In the genomic region with DNA sequence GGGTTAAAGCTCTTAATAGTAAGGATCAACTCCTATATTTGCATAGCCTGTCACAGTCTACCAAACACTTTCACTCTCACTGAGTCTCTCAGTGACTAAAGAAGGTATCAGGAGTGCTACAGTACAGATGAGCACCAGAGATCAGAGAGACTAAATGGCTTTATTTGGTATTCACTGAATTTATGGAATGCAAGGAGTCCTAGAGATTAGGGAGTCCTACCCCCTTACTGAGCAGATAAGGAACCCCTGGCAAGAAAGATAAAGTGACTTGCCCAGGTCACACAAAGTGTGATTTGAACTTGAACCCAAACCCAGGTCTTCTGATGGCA, we compare ENCODE assay signal across 15 cellular contexts.
DNase-seq lines count a peak whose midpoint lies in the region; ATAC-seq and TF ChIP-seq lines count a peak whose summit lies in the region.
"Had no signal": no experiment of that assay in that cellular context is flagged by ENCODE, and none has a peak within 500 bp of the region (broad histone marks: within the 10 kb centered on the region; RNA-seq: fewer than 3 reads in every experiment).

No MANE protein-coding gene starts in this region.

- peaks cover 32% of the 10 kb centered on the region for H3K79me2 ChIP-seq in OCI-LY1 (ENCODE audit: insufficient read depth, low read length)

- H3K27me3 ChIP-seq in OCI-LY1 (ENCODE audit: insufficient read depth, low read length) (no peaks in the 10 kb centered on the region), aorta (ENCODE audit: control insufficient read depth in 1 of 2, insufficient read depth in 2 of 2, low read length in 1 of 2) (no peaks in the 10 kb centered on the region)
- H3K27me3 ChIP-seq: upper lobe of left lung had no signal

- H3K4me2 ChIP-seq in OCI-LY1 (ENCODE audit: low read length), result peak overlapping the region; percentile 70

- H3K27ac ChIP-seq in OCI-LY1 (ENCODE audit: low read depth, low read length, poor library complexity, severe bottlenecking), result peak overlapping the region; percentile 92
- no peak overlapping the region for H3K27ac ChIP-seq in aorta (ENCODE audit: low read depth in 1 of 2, low read length in 2 of 2)
- H3K27ac ChIP-seq: upper lobe of left lung had no signal

- intact Hi-C loops in aorta (cut with DNase I), result no loop called here

- H3F3A ChIP-seq in OCI-LY1 (ENCODE audit: insufficient read depth, low read length), result no peaks in the 10 kb centered on the region

- no peaks in the 10 kb centered on the region for H3K27me3 Mint-ChIP-seq in activated naive CD4-positive, alpha-beta T cell treated with anti-CD3 and anti-CD28 coated beads, Interleukin-2, amount 10 ng/mL, durations not matched to agents 7 days and 5 days

- H3K9me3 ChIP-seq in OCI-LY1 (ENCODE audit: low read length) (no peaks in the 10 kb centered on the region), aorta (ENCODE audit: control insufficient read depth, low read length) (no peaks in the 10 kb centered on the region)
- H3K9me3 ChIP-seq: upper lobe of left lung had no signal

- no peaks in the 10 kb centered on the region for H3K36me3 Mint-ChIP-seq in activated naive CD4-positive, alpha-beta T cell treated with anti-CD3 and anti-CD28 coated beads, Interleukin-2, amount 10 ng/mL, durations not matched to agents 7 days and 5 days
- H3K36me3 Mint-ChIP-seq: CD4-positive, CD25-positive, alpha-beta regulatory T cell; natural killer cell had no signal

- H3K4me1 Mint-ChIP-seq in activated naive CD4-positive, alpha-beta T cell treated with anti-CD3 and anti-CD28 coated beads, Interleukin-2, amount 10 ng/mL, durations not matched to agents 7 days and 5 days, result no peaks in the 10 kb centered on the region
- H3K4me1 Mint-ChIP-seq: CD4-positive, CD25-positive, alpha-beta regulatory T cell; natural killer cell had no signal

- H3K4me3 ChIP-seq in OCI-LY1 (ENCODE audit: low read depth, low read length, poor library complexity, severe bottlenecking), result peak overlapping the region; percentile 65
- H3K4me3 ChIP-seq in aorta (ENCODE audit: low read length in 2 of 2), result no peak overlapping the region
- H3K4me3 ChIP-seq: upper lobe of left lung had no signal

- peak overlapping the region; percentile 84 for H3K9ac ChIP-seq in OCI-LY1 (ENCODE audit: low read length)

- H4K20me1 ChIP-seq in OCI-LY1 (ENCODE audit: insufficient read depth, low read length), result no peaks in the 10 kb centered on the region

- CTCF ChIA-PET in activated naive CD4-positive, alpha-beta T cell treated with anti-CD3 and anti-CD28 coated beads, Interleukin-2, amount 10 ng/mL, durations not matched to agents 7 days and 5 days (lab: Charles Lee), result no interaction called here

- ATAC-seq in GM18502 (IDR thresholded peaks at IDR 0.05; ENCODE audit: poor library complexity, unreplicated experiment) (peak; percentile 94), HG03045 (IDR thresholded peaks at IDR 0.05; ENCODE audit: unreplicated experiment) (peak; percentile 85), aorta (ENCODE audit: low FRiP score) (no peak)
- ATAC-seq: natural killer cell, Panc1 had no signal

- no peak overlapping the region for H3K27ac Mint-ChIP-seq in activated naive CD4-positive, alpha-beta T cell treated with anti-CD3 and anti-CD28 coated beads, Interleukin-2, amount 10 ng/mL, durations not matched to agents 7 days and 5 days
- H3K27ac Mint-ChIP-seq: CD4-positive, CD25-positive, alpha-beta regulatory T cell; natural killer cell had no signal

- H3K36me3 ChIP-seq in OCI-LY1 (ENCODE audit: insufficient read depth, low read length), result no peaks in the 10 kb centered on the region
- H3K36me3 ChIP-seq in aorta (ENCODE audit: control insufficient read depth in 1 of 2, insufficient read depth in 2 of 2, low read length in 1 of 2), result no peaks in the 10 kb centered on the region
- H3K36me3 ChIP-seq: upper lobe of left lung had no signal

- H3K4me3 Mint-ChIP-seq in activated naive CD4-positive, alpha-beta T cell treated with anti-CD3 and anti-CD28 coated beads, Interleukin-2, amount 10 ng/mL, durations not matched to agents 7 days and 5 days, result no peak overlapping the region
- H3K4me3 Mint-ChIP-seq: CD4-positive, CD25-positive, alpha-beta regulatory T cell; natural killer cell had no signal

- TF ChIP-seq CTCF in GM20000 (IDR thresholded peaks at IDR 0.05; ENCODE audit: extremely low read depth, missing control alignments), result no peak
- no peak for TF ChIP-seq CTCF in OCI-LY1 (IDR thresholded peaks at IDR 0.05; ENCODE audit: low read length)

- H3K4me1 ChIP-seq in OCI-LY1 (ENCODE audit: insufficient read depth, low read length, severe bottlenecking), result peaks cover 60% of the 10 kb centered on the region
- H3K4me1 ChIP-seq in aorta (ENCODE audit: control insufficient read depth in 1 of 2, insufficient read depth in 2 of 2, low read length in 2 of 2), result peaks cover 0 to 4% of the 10 kb centered on the region in 2 donors
- H3K4me1 ChIP-seq: upper lobe of left lung had no signal

- DNase-seq in GM20000 (ENCODE audit: low spot score) (peak; percentile 33), aorta (no peak), RKO (ENCODE audit: low spot score) (no peak)
- no peak for DNase-seq in activated naive CD4-positive, alpha-beta T cell treated with anti-CD3 and anti-CD28 coated beads, Interleukin-2, amount 10 ng/mL, durations not matched to agents 7 days and 5 days
- no peak for DNase-seq in activated effector memory CD4-positive, alpha-beta T cell treated with anti-CD3 and anti-CD28 coated beads, Interleukin-2, amount 50 U/mL, for 16 hours
- DNase-seq: activated naive CD4-positive, alpha-beta T cell; CD4-positive, CD25-positive, alpha-beta regulatory T cell; effector CD4-positive, alpha-beta T cell; natural killer cell; stimulated activated CD4-positive, alpha-beta T cell treated with anti-CD3 and anti-CD28 coated beads, Interleukin-2, amount 100 ng/mL, for 48 hours; upper lobe of left lung had no signal

- 0 out of 2 replicates have a peak overlapping the region, but pooled peaks have one; percentile 61 for H2AFZ ChIP-seq in OCI-LY1 (ENCODE audit: low read length)

- no peaks in the 10 kb centered on the region for H3K9me2 ChIP-seq in OCI-LY1 (ENCODE audit: low read depth, low read length)

- H3K9me3 Mint-ChIP-seq in activated naive CD4-positive, alpha-beta T cell treated with anti-CD3 and anti-CD28 coated beads, Interleukin-2, amount 10 ng/mL, durations not matched to agents 7 days and 5 days, result no peaks in the 10 kb centered on the region
